In the genomic region with DNA sequence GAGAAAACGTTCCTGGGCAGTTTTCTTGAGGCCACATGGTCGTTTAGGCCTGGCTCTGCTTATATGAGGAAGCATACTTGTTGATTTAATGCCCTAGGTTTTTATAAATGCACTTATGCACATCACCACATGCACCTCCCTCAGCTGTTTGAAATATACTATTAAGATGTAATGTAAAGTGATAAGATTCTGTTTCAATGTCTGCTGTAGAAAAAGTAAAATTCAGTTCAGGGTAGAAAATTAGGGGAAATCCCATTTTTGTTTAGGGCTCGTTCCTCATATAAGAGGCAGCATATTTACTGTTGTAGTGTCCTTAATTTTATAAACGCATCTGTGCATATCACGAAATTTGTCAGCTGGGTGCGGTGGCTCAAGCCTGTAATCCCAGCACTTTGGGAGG, we compare ENCODE assay signal across 16 cellular contexts. TPM values are rescaled to one million over a fixed set of nuclear protein-coding genes. Genes with fewer than 3 reads are reported as not detected.
DNase-seq lines count a peak whose midpoint lies in the region; ATAC-seq and TF ChIP-seq lines count a peak whose summit lies in the region.
"Had no signal": no experiment of that assay in that cellular context is flagged by ENCODE, and none has a peak within 500 bp of the region (broad histone marks: within the 10 kb centered on the region; RNA-seq: fewer than 3 reads in every experiment).

No MANE protein-coding gene starts in this region.

- H3K27ac ChIP-seq in BLaER1 (no peak overlapping the region), spleen (peak overlapping the region in 6 of 8 donors; percentile 42 to 74 (median 64))

- H3K4me3 ChIP-seq in BLaER1 = no peak overlapping the region
- H3K4me3 ChIP-seq in spleen = no peak overlapping the region

- ATAC-seq in activated B cell treated with CpG ODN at 0.5 μM for 24 hours (ENCODE audit: low read depth) (peak; percentile 61), GM21528 (IDR thresholded peaks at IDR 0.05; ENCODE audit: low FRiP score, unreplicated experiment) (no peak)

- H3K36me3 Mint-ChIP-seq in activated B cell treated with CpG ODN at 0.5 μM for 24 hours (ENCODE audit: low read depth) = no peaks in the 10 kb centered on the region
- H3K36me3 Mint-ChIP-seq in activated CD4-positive, alpha-beta T cell treated with anti-CD3 and anti-CD28 coated beads, Interleukin-2, amount 10 ng/mL, durations not matched to agents 24 days and 14 days (ENCODE audit: low read depth) = no peaks in the 10 kb centered on the region
- H3K36me3 Mint-ChIP-seq: CD14-positive monocyte; CD4-positive, alpha-beta memory T cell had no signal

- H3K4me2 ChIP-seq in BLaER1 = peak overlapping the region; percentile 80

- H3K4me1 Mint-ChIP-seq in activated B cell treated with CpG ODN at 0.5 μM for 24 hours = peaks cover 58% of the 10 kb centered on the region
- H3K4me1 Mint-ChIP-seq in activated CD4-positive, alpha-beta T cell treated with anti-CD3 and anti-CD28 coated beads, Interleukin-2, amount 10 ng/mL, durations not matched to agents 24 days and 14 days = peaks cover 4% of the 10 kb centered on the region
- H3K4me1 Mint-ChIP-seq: CD14-positive monocyte had no signal

- peak overlapping the region; percentile 98 for H3K27ac Mint-ChIP-seq in activated B cell treated with CpG ODN at 0.5 μM for 24 hours
- H3K27ac Mint-ChIP-seq in activated CD4-positive, alpha-beta T cell treated with anti-CD3 and anti-CD28 coated beads, Interleukin-2, amount 10 ng/mL, durations not matched to agents 24 days and 14 days = no peak overlapping the region
- H3K27ac Mint-ChIP-seq: CD14-positive monocyte had no signal

- POLR2A ChIA-PET in activated B cell treated with CpG ODN at 0.5 μM for 24 hours (lab: Charles Lee) = interaction anchor here (0.9 to 3.0 kb wide), 3 partner anchors 8 to 77 kb away, joined by 6 to 18 read pairs (median 13); partner anchors contain the start of gene CAMK1D

- peaks cover 44% of the 10 kb centered on the region for H3K4me1 ChIP-seq in BLaER1
- peaks cover 0 to 45% (median 11%) of the 10 kb centered on the region in 6 donors for H3K4me1 ChIP-seq in spleen
- H3K4me1 ChIP-seq: BE2C had no signal

- H3K36me3 ChIP-seq in BLaER1 (no peaks in the 10 kb centered on the region), spleen (no peaks in the 10 kb centered on the region)
- H3K36me3 ChIP-seq: BE2C had no signal

- TF ChIP-seq CTCF in activated B cell treated with CpG ODN at 0.5 μM for 24 hours (IDR thresholded peaks at IDR 0.05) = no peak
- no peak for TF ChIP-seq CTCF in spleen (IDR thresholded peaks at IDR 0.05 in 8 of 11, conservative IDR thresholded peaks at IDR 0.05 in 3 of 11)

- intact Hi-C loops in activated B cell treated with CpG ODN at 0.5 μM for 24 hours (cut with micrococcal nuclease) (loop anchor here (1.0 to 10.0 kb wide), 4 partner anchors 8 to 297 kb away; partner anchors contain the start of genes CAMK1D and UPF2), spleen (cut with DNase I; ENCODE audit: low total_unique reads) (no loop called here)
- intact Hi-C loops in activated CD4-positive, alpha-beta T cell treated with anti-CD3 and anti-CD28 coated beads, Interleukin-2, amount 10 ng/mL, durations not matched to agents 24 days and 14 days (cut with micrococcal nuclease) = loop anchor here (10.0 kb wide), 1 partner anchor 373 kb away; no protein-coding TSS in a partner anchor

- no peaks in the 10 kb centered on the region for H3K27me3 Mint-ChIP-seq in activated B cell treated with CpG ODN at 0.5 μM for 24 hours
- H3K27me3 Mint-ChIP-seq in activated CD4-positive, alpha-beta T cell treated with anti-CD3 and anti-CD28 coated beads, Interleukin-2, amount 10 ng/mL, durations not matched to agents 24 days and 14 days = peaks cover 30% of the 10 kb centered on the region
- H3K27me3 Mint-ChIP-seq: CD4-positive, alpha-beta memory T cell had no signal

- TF ChIP-seq POLR2A in spleen (IDR thresholded peaks at IDR 0.05) = no peak

- no peaks in the 10 kb centered on the region for H3K9me3 Mint-ChIP-seq in activated B cell treated with CpG ODN at 0.5 μM for 24 hours
- no peaks in the 10 kb centered on the region for H3K9me3 Mint-ChIP-seq in activated CD4-positive, alpha-beta T cell treated with anti-CD3 and anti-CD28 coated beads, Interleukin-2, amount 10 ng/mL, durations not matched to agents 24 days and 14 days
- H3K9me3 Mint-ChIP-seq: H9 had no signal

- WGBS in spleen, 5 donors = 57 to 71% (median 62%) methylated on average over 6 of the region's 6 CpGs

- H3K4me3 Mint-ChIP-seq in activated B cell treated with CpG ODN at 0.5 μM for 24 hours = peak overlapping the region; percentile 72
- H3K4me3 Mint-ChIP-seq in activated CD4-positive, alpha-beta T cell treated with anti-CD3 and anti-CD28 coated beads, Interleukin-2, amount 10 ng/mL, durations not matched to agents 24 days and 14 days = no peak overlapping the region
- H3K4me3 Mint-ChIP-seq: CD14-positive monocyte; CD4-positive, alpha-beta memory T cell; H9 had no signal

- CTCF ChIA-PET in activated B cell treated with CpG ODN at 0.5 μM for 24 hours (lab: Charles Lee) = interaction anchor here (0.7 to 1.4 kb wide), 4 partner anchors 17 to 446 kb away, joined by 3 read pairs; no protein-coding TSS in a partner anchor

- H3K9ac ChIP-seq in BLaER1 = no peak overlapping the region

- no peaks in the 10 kb centered on the region for H4K20me1 ChIP-seq in BLaER1

- H3K9me3 ChIP-seq in BLaER1 = no peaks in the 10 kb centered on the region
- peaks cover 0 to 4% (median 0%) of the 10 kb centered on the region in 8 donors for H3K9me3 ChIP-seq in spleen
- H3K9me3 ChIP-seq: BE2C had no signal

- DNase-seq in NAMALWA (ENCODE audit: low spot score) (peak; percentile 55), activated B cell treated with CpG ODN at 0.5 μM for 24 hours (no peak), spleen (no peak), kidney glomerular epithelial cell (lab: John Stamatoyannopoulos, UW) (no peak), NCI-H1092 (lab: John Stamatoyannopoulos, UW) (no peak)
- no peak for DNase-seq in activated CD4-positive, alpha-beta T cell treated with anti-CD3 and anti-CD28 coated beads, Interleukin-2, amount 10 ng/mL, durations not matched to agents 24 days and 14 days
- DNase-seq: 8988T; BE2C; CD4-positive, alpha-beta memory T cell; DMS153; DMS79; GF-D8; H9 had no signal

- no peaks in the 10 kb centered on the region for H3K27me3 ChIP-seq in BLaER1
- no peaks in the 10 kb centered on the region for H3K27me3 ChIP-seq in spleen (replicated peaks in 1 of 7)
- H3K27me3 ChIP-seq: BE2C had no signal

RNA-seq across cellular contexts. Expression of gene CAMK1D, which starts 7.8 kb away (rescaled TPM):
- total RNA-seq in activated B cell treated with CpG ODN at 0.5 μM for 24 hours (51.7 and 58.8 TPM in 2 replicates), spleen (10 to 100 TPM; 18.9 to 34.5 (median 28.3) TPM)
- 1 to 10 TPM; 6.8 to 8.9 (median 7.4) TPM for polyA plus RNA-seq in spleen
- 5.6 and 6.6 TPM in 2 replicates for total RNA-seq in activated CD4-positive, alpha-beta T cell treated with anti-CD3 and anti-CD28 coated beads, Interleukin-2, amount 10 ng/mL, durations not matched to agents 24 days and 14 days
